Comparison of ENCODE assay signal across 27 cellular contexts in the genomic region with DNA sequence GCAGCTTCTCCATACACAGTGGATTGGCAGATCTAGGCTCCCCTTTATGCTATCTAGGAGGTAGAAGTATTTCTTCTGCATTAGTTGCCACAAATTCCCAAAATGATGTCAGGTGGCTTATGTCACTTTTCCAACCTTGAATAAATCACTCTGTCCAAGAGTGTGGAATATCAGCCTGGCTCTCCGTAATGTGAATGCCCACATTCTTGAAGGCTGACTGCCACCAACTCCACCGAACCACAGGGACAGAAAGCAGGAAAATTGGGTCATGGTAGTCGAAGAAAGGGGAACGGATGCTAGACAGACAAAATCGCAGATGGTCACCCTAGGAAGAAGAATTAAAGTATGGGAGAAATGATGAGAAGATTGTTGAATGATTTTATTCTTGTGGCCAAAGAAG.
"Had no signal": no experiment of that assay in that cellular context is flagged by ENCODE, and none has a peak within 500 bp of the region (broad histone marks: within the 10 kb centered on the region; RNA-seq: fewer than 3 reads in every experiment).

No MANE protein-coding gene starts in this region.

- H3K9ac ChIP-seq: parathyroid adenoma had no signal

- H3K79me2 ChIP-seq: parathyroid adenoma had no signal

- H3K4me1 Mint-ChIP-seq: activated CD4-positive, alpha-beta T cell treated with anti-CD3 and anti-CD28 coated beads, Interleukin-2, amount 10 ng/mL, durations not matched to agents 7 days and 5 days; naive thymus-derived CD8-positive, alpha-beta T cell had no signal

- H3K9me3 ChIP-seq: body of pancreas, psoas muscle, sigmoid colon, tibial nerve had no signal

- H3K4me3 Mint-ChIP-seq: activated CD4-positive, alpha-beta T cell treated with anti-CD3 and anti-CD28 coated beads, Interleukin-2, amount 10 ng/mL, durations not matched to agents 7 days and 5 days; activated CD8-positive, alpha-beta T cell treated with anti-CD3 and anti-CD28 coated beads for 36 hours; activated naive CD8-positive, alpha-beta T cell; naive thymus-derived CD8-positive, alpha-beta T cell; neural crest cell had no signal

- H3K9me3 Mint-ChIP-seq: activated CD4-positive, alpha-beta T cell treated with anti-CD3 and anti-CD28 coated beads, Interleukin-2, amount 10 ng/mL, durations not matched to agents 7 days and 5 days had no signal

- DNase-seq: activated CD4-positive, alpha-beta T cell treated with anti-CD3 and anti-CD28 coated beads, Interleukin-2, amount 10 ng/mL, durations not matched to agents 7 days and 5 days; activated CD4-positive, CD25-positive, alpha-beta regulatory T cell treated with anti-CD3 and anti-CD28 coated beads, Interleukin-2, amount 50 U/mL, for 72 hours; activated CD8-positive, alpha-beta T cell treated with anti-CD3 and anti-CD28 coated beads for 36 hours; activated T-cell treated with anti-CD3 and anti-CD28 coated beads, Interleukin-2, amount 50 U/mL, for 48 hours; anterior cingulate cortex; body of pancreas; effector CD8-positive, alpha-beta T cell; islet precursor cell; left colon; mammary epithelial cell; midbrain; naive thymus-derived CD8-positive, alpha-beta T cell; nucleus accumbens; psoas muscle; sigmoid colon; stimulated activated CD4-positive, alpha-beta T cell treated with anti-CD3 and anti-CD28 coated beads, Interleukin-15, amount 100 ng/mL, for 24 hours; stimulated activated naive CD4-positive, alpha-beta T cell; T-helper 9 cell had no signal

- FAIRE-seq: colon, endometrium, frontal cortex had no signal

- H3K27me3 Mint-ChIP-seq: activated CD4-positive, alpha-beta T cell treated with anti-CD3 and anti-CD28 coated beads, Interleukin-2, amount 10 ng/mL, durations not matched to agents 7 days and 5 days; activated CD8-positive, alpha-beta T cell treated with anti-CD3 and anti-CD28 coated beads for 36 hours; activated naive CD8-positive, alpha-beta T cell; naive thymus-derived CD8-positive, alpha-beta T cell had no signal

- H3K27ac Mint-ChIP-seq: activated CD4-positive, alpha-beta T cell treated with anti-CD3 and anti-CD28 coated beads, Interleukin-2, amount 10 ng/mL, durations not matched to agents 7 days and 5 days; activated CD8-positive, alpha-beta T cell treated with anti-CD3 and anti-CD28 coated beads for 36 hours; activated naive CD8-positive, alpha-beta T cell; activated T-helper 2 cell treated with anti-CD3 and anti-CD28 coated beads, Interferon-gamma antibody, Interleukin-2, Interleukin-4, amounts not matched to agents 10 μg/mL and 5 μg/mL and 100 μg/mL, durations not matched to agents 14 hours and 24 hours and 36 hours; naive thymus-derived CD8-positive, alpha-beta T cell had no signal

- H3K27ac ChIP-seq: body of pancreas, parathyroid adenoma, psoas muscle, sigmoid colon, tibial nerve had no signal

- H2AFZ ChIP-seq: parathyroid adenoma had no signal

- H3K36me3 Mint-ChIP-seq: activated naive CD8-positive, alpha-beta T cell; naive thymus-derived CD8-positive, alpha-beta T cell had no signal

- H3K4me1 ChIP-seq: body of pancreas, parathyroid adenoma, psoas muscle, sigmoid colon, tibial nerve had no signal

- H3K4me2 ChIP-seq: smooth muscle cell had no signal

- H3K4me3 ChIP-seq: body of pancreas, psoas muscle, sigmoid colon, smooth muscle cell, tibial nerve had no signal

- H3K27me3 ChIP-seq: body of pancreas, sigmoid colon, tibial nerve had no signal

- H3K36me3 ChIP-seq: sigmoid colon, tibial nerve had no signal
